In genomic region chr15:68096099-68096498, GRCh38 we compare ENCODE assay signal across 30 cellular contexts.
"Had no signal": no experiment of that assay in that cellular context is flagged by ENCODE, and none has a peak within 500 bp of the region (broad histone marks: within the 10 kb centered on the region; RNA-seq: fewer than 3 reads in every experiment).

No MANE protein-coding gene starts in this region.

- H3K9me3 ChIP-seq: testis had no signal

- H3K27ac ChIP-seq: coronary artery, esophagus squamous epithelium, heart right ventricle, left lung, psoas muscle, skin epidermis, spleen, testis, tibial artery had no signal

- ATAC-seq: heart right ventricle; left cardiac atrium; left lung; mucosa of descending colon; natural killer cell treated with Interleukin-12 subunit alpha and Interleukin-12 subunit beta and Interleukin-15 and Interleukin-18, amount 100 ng/mL, for 72 hours; psoas muscle; right cardiac atrium; stimulated activated memory B cell treated with anti-CD40 and anti-IgM and Interleukin-4, amounts not matched to agents 10 μg/mL and 1 μg/mL and 100 μg/mL, for 72 hours; stimulated activated naive CD8-positive, alpha-beta T cell treated with anti-CD3 and anti-CD28 coated beads, Interleukin-15, Interleukin-2, amounts not matched to agents 100 U/mL and 50 U/mL, for 24 hours had no signal

- H3K4me1 ChIP-seq: testis had no signal

- H3K27ac Mint-ChIP-seq: mesothelial cell of epicardium; naive B cell; natural killer cell treated with Interleukin-12 subunit alpha and Interleukin-12 subunit beta and Interleukin-15 and Interleukin-18, amount 100 ng/mL, for 72 hours; stimulated activated memory B cell treated with anti-CD40 and anti-IgM and Interleukin-4, amounts not matched to agents 10 μg/mL and 1 μg/mL and 100 μg/mL, for 72 hours had no signal

- H3K27me3 Mint-ChIP-seq: naive B cell; natural killer cell treated with Interleukin-12 subunit alpha and Interleukin-12 subunit beta and Interleukin-15 and Interleukin-18, amount 100 ng/mL, for 72 hours; stimulated activated memory B cell treated with anti-CD40 and anti-IgM and Interleukin-4, amounts not matched to agents 10 μg/mL and 1 μg/mL and 100 μg/mL, for 72 hours; type B pancreatic cell had no signal

- H3K4me3 ChIP-seq: coronary artery, esophagus squamous epithelium, heart right ventricle, left lung, mucosa of descending colon, psoas muscle, skin epidermis, spleen, testis, tibial artery had no signal

- H3K4me3 Mint-ChIP-seq: mesothelial cell of epicardium; naive B cell; natural killer cell treated with Interleukin-12 subunit alpha and Interleukin-12 subunit beta and Interleukin-15 and Interleukin-18, amount 100 ng/mL, for 72 hours; neural crest cell; stimulated activated memory B cell treated with anti-CD40 and anti-IgM and Interleukin-4, amounts not matched to agents 10 μg/mL and 1 μg/mL and 100 μg/mL, for 72 hours; type B pancreatic cell had no signal

- DNase-seq: dermis blood vessel endothelial cell; effector memory CD4-positive, alpha-beta T cell; erythroblast; esophagus squamous epithelium; foreskin melanocyte; glutamatergic neuron; heart right ventricle; hippocampal formation; left cardiac atrium; left lung; mesenchymal stem cell; mucosa of descending colon; naive B cell; posterior cingulate gyrus; psoas muscle; right cardiac atrium; spleen; stimulated activated CD4-positive, alpha-beta T cell treated with anti-CD3 and anti-CD28 coated beads, Interleukin-4, amount 100 ng/mL, for 4 hours; stimulated activated naive CD8-positive, alpha-beta T cell treated with anti-CD3 and anti-CD28 coated beads, Interleukin-15, Interleukin-2, amounts not matched to agents 100 U/mL and 50 U/mL, for 24 hours; substantia nigra; testis; tibial artery had no signal

- FAIRE-seq: urothelium cell line had no signal

- H3K4me1 Mint-ChIP-seq: mesothelial cell of epicardium, neural crest cell had no signal

- H3K27me3 ChIP-seq: esophagus squamous epithelium, heart right ventricle, left lung, spleen, testis, tibial artery had no signal
